In the genomic region with DNA sequence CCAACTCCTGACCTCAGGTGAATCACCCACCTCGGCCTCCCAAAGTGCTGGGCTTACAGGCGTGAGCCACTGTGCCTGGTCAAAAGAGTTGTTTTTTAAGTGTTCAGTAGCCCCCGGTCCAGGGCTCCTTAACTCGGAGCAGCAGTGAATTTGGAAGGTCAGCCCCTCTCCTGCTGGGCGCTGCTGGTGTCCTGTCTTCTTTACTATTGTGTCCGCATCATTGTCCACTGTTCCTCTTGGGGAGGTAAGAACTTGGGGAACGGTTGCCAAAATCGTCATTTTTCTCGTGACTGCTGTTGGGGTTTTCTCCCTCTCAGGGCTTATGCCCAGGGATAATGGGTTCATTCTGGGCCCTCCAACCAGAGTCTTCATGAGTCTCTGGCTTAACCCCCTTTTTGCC, we compare ENCODE assay signal across 18 cellular contexts.
"Had no signal": no experiment of that assay in that cellular context is flagged by ENCODE, and none has a peak within 500 bp of the region (broad histone marks: within the 10 kb centered on the region; RNA-seq: fewer than 3 reads in every experiment).

No MANE protein-coding gene starts in this region.

- H3K27me3 Mint-ChIP-seq: dendritic cell treated with granulocyte-macrophage colony-stimulating factor and Interleukin-4, amounts not matched to agents 40 ng/mL and 50 ng/mL, for 4 days; naive thymus-derived CD8-positive, alpha-beta T cell; stimulated activated naive B cell treated with anti-CD40 and anti-IgM and Interleukin-4, amounts not matched to agents 10 μg/mL and 1 μg/mL and 100 μg/mL, for 72 hours had no signal

- H3K4me3 Mint-ChIP-seq: dendritic cell treated with granulocyte-macrophage colony-stimulating factor and Interleukin-4, amounts not matched to agents 40 ng/mL and 50 ng/mL, for 4 days; naive thymus-derived CD8-positive, alpha-beta T cell; stimulated activated naive B cell treated with anti-CD40 and anti-IgM and Interleukin-4, amounts not matched to agents 10 μg/mL and 1 μg/mL and 100 μg/mL, for 72 hours had no signal

- ATAC-seq: naive thymus-derived CD8-positive, alpha-beta T cell; stimulated activated naive B cell treated with anti-CD40 and anti-IgM and Interleukin-4, amounts not matched to agents 10 μg/mL and 1 μg/mL and 100 μg/mL, for 72 hours had no signal

- DNase-seq: foreskin melanocyte; heart right ventricle; kidney glomerular epithelial cell; mesendoderm; naive thymus-derived CD8-positive, alpha-beta T cell; sigmoid colon; stimulated activated CD4-positive, alpha-beta T cell treated with anti-CD3 and anti-CD28 coated beads, Interleukin-2, amount 100 ng/mL, for 24 hours; stimulated activated CD4-positive, alpha-beta T cell treated with anti-CD3 and anti-CD28 coated beads, Interleukin-4, amount 100 ng/mL, for 4 hours; stimulated activated naive B cell treated with anti-CD40 and anti-IgM and Interleukin-4, amounts not matched to agents 10 μg/mL and 1 μg/mL and 100 μg/mL, for 72 hours; stomach; substantia nigra; trophoblast cell had no signal

- H3K27me3 ChIP-seq: right atrium auricular region, sigmoid colon had no signal

- H3K36me3 ChIP-seq: heart right ventricle, right atrium auricular region, sigmoid colon, stomach, thoracic aorta had no signal

- FAIRE-seq: islet of Langerhans, urothelium cell line had no signal

- H3K9me3 ChIP-seq: right atrium auricular region, sigmoid colon, stomach, thoracic aorta had no signal

- H3K9me3 Mint-ChIP-seq: dendritic cell treated with granulocyte-macrophage colony-stimulating factor and Interleukin-4, amounts not matched to agents 40 ng/mL and 50 ng/mL, for 4 days; naive thymus-derived CD8-positive, alpha-beta T cell; stimulated activated naive B cell treated with anti-CD40 and anti-IgM and Interleukin-4, amounts not matched to agents 10 μg/mL and 1 μg/mL and 100 μg/mL, for 72 hours had no signal

- H3K36me3 Mint-ChIP-seq: naive thymus-derived CD8-positive, alpha-beta T cell had no signal

- H3K4me3 ChIP-seq: heart right ventricle, right atrium auricular region, sigmoid colon, skin epidermis, stomach, thoracic aorta had no signal

- H3K27ac Mint-ChIP-seq: dendritic cell treated with granulocyte-macrophage colony-stimulating factor and Interleukin-4, amounts not matched to agents 40 ng/mL and 50 ng/mL, for 4 days had no signal

- H3K27ac ChIP-seq: heart right ventricle, skin epidermis, thoracic aorta had no signal
